ENCODE assay signal across 17 cellular contexts in the genomic region with DNA sequence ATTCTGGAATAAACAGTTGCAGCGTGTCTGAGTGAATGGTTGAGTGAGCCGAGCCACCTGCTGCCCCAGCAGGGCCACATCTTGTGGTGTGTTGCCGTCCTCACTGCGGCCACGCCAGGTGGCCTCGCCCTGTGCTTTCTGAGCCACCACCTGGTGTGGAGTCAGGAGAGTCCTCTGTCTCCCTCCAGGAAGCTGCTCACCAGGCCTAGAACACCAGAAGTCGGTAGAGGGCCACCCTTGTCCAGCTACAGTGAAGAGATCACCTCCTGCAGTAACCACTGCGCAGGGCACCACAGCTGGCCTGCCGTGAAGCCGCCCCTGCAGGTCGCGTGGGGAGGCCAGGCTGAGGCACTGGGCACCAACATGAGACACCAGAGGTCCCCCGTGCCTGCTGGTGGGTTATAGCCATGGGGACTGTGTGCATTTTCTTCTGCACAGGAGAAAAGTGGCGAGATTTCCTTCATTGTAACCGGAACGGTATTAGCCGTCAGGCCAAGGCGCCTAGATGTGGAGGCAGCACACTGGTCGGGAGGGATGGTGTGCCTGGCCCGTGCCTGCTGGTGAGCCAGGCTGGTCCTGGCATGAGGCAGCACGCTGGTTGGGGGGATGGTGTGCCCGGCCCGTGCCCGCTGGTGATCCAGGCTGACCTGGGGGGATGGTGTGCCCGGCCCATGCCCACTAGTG. TPM values are rescaled to one million over a fixed set of nuclear protein-coding genes. Genes with fewer than 3 reads are reported as not detected.
A peak's percentile ranks its signal among the peaks of the same experiment; 100 is the strongest.
DNase-seq lines count a peak whose midpoint lies in the region; ATAC-seq, FAIRE-seq and TF ChIP-seq lines count a peak whose summit lies in the region.
"Had no signal": no experiment of that assay in that cellular context is flagged by ENCODE, and none has a peak within 500 bp of the region (broad histone marks: within the 10 kb centered on the region; RNA-seq: fewer than 3 reads in every experiment).

No MANE protein-coding gene starts in this region.

- H3K9me1 ChIP-seq in K562 (ENCODE audit: control insufficient read depth, insufficient read depth, low read length) = peaks cover 7% of the 10 kb centered on the region

- no peaks in the 10 kb centered on the region for H3K27me3 ChIP-seq in HepG2 (ENCODE audit: control insufficient read depth in 1 of 2, insufficient read depth in 2 of 2, low read length in 2 of 2)
- H3K27me3 ChIP-seq in right lobe of liver = no peaks in the 10 kb centered on the region
- no peaks in the 10 kb centered on the region for H3K27me3 ChIP-seq in K562 (ENCODE audit: control insufficient read depth in 2 of 2, insufficient read depth in 2 of 2, low read length in 2 of 2)
- no peaks in the 10 kb centered on the region for H3K27me3 ChIP-seq in dorsolateral prefrontal cortex
- H3K27me3 ChIP-seq: thyroid gland had no signal

- TF ChIP-seq POLR2A in HepG2 (IDR thresholded peaks at IDR 0.05; ENCODE audit: insufficient read depth in 1 of 2, low read depth in 2 of 2, low read length in 2 of 2) (no peak), right lobe of liver (IDR thresholded peaks at IDR 0.05) (no peak), K562 (conservative IDR thresholded peaks at IDR 0.05) (no peak)

- in situ Hi-C loops in HepG2 (cut with HindIII; ENCODE audit: extremely low pct_ligation_motif_present, low pct_unique_long_range_greater_than_20kb) (no loop called here), K562 (cut with MboI) (no loop called here)

- POLR2A ChIA-PET in HepG2 (lab: Yijun Ruan, JAX) (no interaction called here), K562 (lab: Yijun Ruan, JAX) (interaction anchor here (1.1 kb wide), 1 partner anchor 12 kb away, joined by 3 read pairs; no protein-coding TSS in a partner anchor)

- WGBS in HepG2 (ENCODE audit: low lambda C conversion rate) = 90% methylated on average over 25 of the region's 25 CpGs
- 85% methylated on average over 13 of the region's 25 CpGs for WGBS in right lobe of liver (ENCODE audit: insufficient coverage, low coverage, low lambda C conversion rate, missing lambda C conversion rate)
- 76% methylated on average over 24 of the region's 25 CpGs for WGBS in K562 (ENCODE audit: insufficient coverage, low coverage, missing lambda C conversion rate)

- TF ChIP-seq EP300 in HepG2 (IDR thresholded peaks at IDR 0.05; ENCODE audit: low read depth in 2 of 2, low read length in 2 of 2) (no peak), HepG2 (CRISPR knock-in tag; IDR thresholded peaks at IDR 0.05; ENCODE audit: borderline replicate concordance) (no peak), K562 (IDR thresholded peaks at IDR 0.05; ENCODE audit: low read length) (no peak)

- H3K36me3 ChIP-seq in HepG2 (replicated peaks in 1 of 2; ENCODE audit: control insufficient read depth in 1 of 2, insufficient read depth in 2 of 2, low read length in 2 of 2) (peaks cover 8 to 20% of the 10 kb centered on the region in 2 experiments), right lobe of liver (peaks cover 0 to 22% (median under 1%) of the 10 kb centered on the region in 4 donors), K562 (ENCODE audit: control insufficient read depth, insufficient read depth, low read length) (peaks cover 34% of the 10 kb centered on the region)

- TF ChIP-seq RAD21 in HepG2 (CRISPR knock-in tag; IDR thresholded peaks at IDR 0.05) = no peak
- TF ChIP-seq RAD21 in K562 (CRISPR knock-in tag; conservative IDR thresholded peaks at IDR 0.05 in 1 of 2, IDR thresholded peaks at IDR 0.05 in 1 of 2) = no peak

- DNase-seq in HepG2 (ENCODE audit: low spot score) = no peak
- no peak for DNase-seq in right lobe of liver
- peak; percentile 71 for DNase-seq in NCI-H2171 treated with DMSO at 0.1 percent for 48 hours (lab: John Stamatoyannopoulos, UW)
- no peak for DNase-seq in K562 (ENCODE audit: extremely low read depth in 1 of 4, low spot score in 3 of 4)
- no peak for DNase-seq in dorsolateral prefrontal cortex
- DNase-seq in GF-D8 (lab: John Stamatoyannopoulos, UW) = no peak
- no peak for DNase-seq in COLO829 (ENCODE audit: low spot score)
- DNase-seq: activated CD4-positive, CD25-positive, alpha-beta regulatory T cell; activated T-cell treated with anti-CD3 and anti-CD28 coated beads, Interleukin-2, amount 50 U/mL, for 24 hours; amniotic stem cell; GOT3; hypothalamus; left ventricle myocardium inferior; naive thymus-derived CD4-positive, alpha-beta T cell; thyroid gland had no signal

- intact Hi-C loops in HepG2 (cut with micrococcal nuclease; ENCODE audit: unreplicated experiment) (no loop called here), right lobe of liver (cut with DNase I) (no loop called here), K562 (cut with micrococcal nuclease) (loop anchor here (5.0 to 10.0 kb wide), 3 partner anchors 33 to 136 kb away; a partner anchor contains a TSS), dorsolateral prefrontal cortex (cut with DNase I) (loop anchor here (5.0 to 10.0 kb wide), 5 partner anchors 33 to 244 kb away; a partner anchor contains a TSS)

- no peak for ATAC-seq in HepG2
- no peak for ATAC-seq in right lobe of liver
- ATAC-seq in K562 = no peak
- no peak for ATAC-seq in HG03439 (IDR thresholded peaks at IDR 0.05; ENCODE audit: unreplicated experiment)
- ATAC-seq: naive thymus-derived CD4-positive, alpha-beta T cell had no signal

- FAIRE-seq in HepG2 (lab: Jason Lieb, UNC) (no peak), K562 (lab: Jason Lieb, UNC) (no peak)
- FAIRE-seq: GM18507 had no signal

- H3K9ac ChIP-seq in HepG2 (ENCODE audit: insufficient read depth, low read depth, low read length) = no peak overlapping the region
- H3K9ac ChIP-seq in K562 (ENCODE audit: insufficient read depth in 1 of 2, low read depth in 2 of 2, low read length in 2 of 2) = peak overlapping the region in 1 of 2 experiments; percentile 67; a peak in 2 of 4 replicates

- H3K9me3 ChIP-seq in HepG2 (ENCODE audit: low read length) (no peaks in the 10 kb centered on the region), right lobe of liver (no peaks in the 10 kb centered on the region), K562 (replicated peaks; ENCODE audit: control insufficient read depth, insufficient read depth, low read depth, low read length) (no peaks in the 10 kb centered on the region)
- H3K9me3 ChIP-seq: left ventricle myocardium inferior, thyroid gland had no signal

- BruUV-seq in HepG2 (replicated peaks; lab: Mats Ljungman, UMichigan) = no TSS peak
- no TSS peak for BruUV-seq in K562 (replicated peaks; lab: Mats Ljungman, UMichigan)

- H3K4me1 ChIP-seq in HepG2 (ENCODE audit: insufficient read depth, low read length) = peaks cover 39% of the 10 kb centered on the region
- H3K4me1 ChIP-seq in right lobe of liver = peaks cover 0 to 2% (median 0%) of the 10 kb centered on the region in 4 donors
- peaks cover 2 to 40% of the 10 kb centered on the region in 2 experiments; a peak in 3 of 5 replicates for H3K4me1 ChIP-seq in K562 (replicated peaks in 1 of 2; ENCODE audit: control insufficient read depth in 2 of 2, insufficient read depth in 2 of 2, low read length in 2 of 2)

- CTCF ChIA-PET in HepG2 (lab: Yijun Ruan, JAX; ENCODE audit: low intra/inter-chr PET ratio, low total read pairs) = no interaction called here
- CTCF ChIA-PET in K562 (lab: Yijun Ruan, JAX; ENCODE audit: low intra/inter-chr PET ratio) = interaction anchor here (1.0 kb wide), 1 partner anchor 61 kb away, joined by 3 read pairs; no protein-coding TSS in a partner anchor

- H2AFZ ChIP-seq in HepG2 (ENCODE audit: low read length) (no peak overlapping the region), K562 (ENCODE audit: low read depth, low read length) (no peak overlapping the region)

- H4K20me1 ChIP-seq in HepG2 (ENCODE audit: insufficient read depth, low read length) (no peaks in the 10 kb centered on the region), K562 (replicated peaks; ENCODE audit: control insufficient read depth, insufficient read depth, low read length) (0 out of 2 replicates have a peak, but pooled peaks cover 6% of the 10 kb centered on the region)

- no peak overlapping the region for H3K4me3 ChIP-seq in HepG2 (replicated peaks in 1 of 3; ENCODE audit: insufficient read depth in 1 of 3, low read depth in 2 of 3, low read length in 3 of 3)
- H3K4me3 ChIP-seq in right lobe of liver = no peak overlapping the region
- H3K4me3 ChIP-seq in K562 = no peak overlapping the region
- H3K4me3 ChIP-seq in dorsolateral prefrontal cortex = no peak overlapping the region
- H3K4me3 ChIP-seq: left ventricle myocardium inferior, thyroid gland had no signal

- H3K79me2 ChIP-seq in HepG2 (ENCODE audit: insufficient read depth, low read length) (no peaks in the 10 kb centered on the region), K562 (ENCODE audit: control insufficient read depth, insufficient read depth, low read length) (no peaks in the 10 kb centered on the region)

- H3K4me2 ChIP-seq in HepG2 (ENCODE audit: low read depth, low read length) = no peak overlapping the region
- H3K4me2 ChIP-seq in K562 (ENCODE audit: insufficient read depth, low read length) = no peak overlapping the region

- TF ChIP-seq CTCF in HepG2 (CRISPR knock-in tag; IDR thresholded peaks at IDR 0.05) = peak; percentile 44
- no peak for TF ChIP-seq CTCF in right lobe of liver (IDR thresholded peaks at IDR 0.05)
- TF ChIP-seq CTCF in K562 (IDR thresholded peaks at IDR 0.05 in 2 of 3, conservative IDR thresholded peaks at IDR 0.05 in 1 of 3; ENCODE audit: insufficient read depth in 2 of 3, low read depth in 1 of 3, low read length in 3 of 3) = peak in 1 of 3 experiments; percentile 21; a peak in 1 of 6 replicates
- no peak for TF ChIP-seq CTCF in dorsolateral prefrontal cortex (IDR thresholded peaks at IDR 0.05 in 54 of 56, conservative IDR thresholded peaks at IDR 0.05 in 2 of 56; ENCODE audit: low read depth in 1 of 56, partially characterized antibody in 56 of 56)

- H3K27ac ChIP-seq in HepG2 (ENCODE audit: extremely low read length, insufficient read depth, low read length) (no peak overlapping the region), right lobe of liver (no peak overlapping the region), K562 (ENCODE audit: extremely low read depth, low read depth, low read length) (no peak overlapping the region), dorsolateral prefrontal cortex (peak overlapping the region in 4 of 59 donors; percentile 14 to 74 (median 58))
- H3K27ac ChIP-seq: thyroid gland had no signal

RNA-seq across cellular contexts. Expression of a gene that starts 28.9 kb away (rescaled TPM):
- 47.7 and 67.2 TPM in 2 replicates for total RNA-seq in HepG2 (2016; rRNA removed; fragmentation: Illumina TruSeq; extraction: Trizol)
- total RNA-seq in HepG2 (2016; cell fraction: cytosol; rRNA removed; fragmentation: Illumina TruSeq; extraction: Trizol; ENCODE audit: low read depth) = 118 and 125 TPM in 2 replicates
- 39.3 and 64.3 TPM in 2 replicates for total RNA-seq in HepG2 (2016; cell fraction: insoluble cytoplasmic fraction; rRNA removed; fragmentation: Illumina TruSeq; extraction: Trizol)
- 103 and 104 TPM in 2 replicates for total RNA-seq in HepG2 (2016; cell fraction: membrane; rRNA removed; fragmentation: Illumina TruSeq; extraction: Trizol)
- 38.8 and 51.8 TPM in 2 replicates for total RNA-seq in HepG2 (2016; cell fraction: nucleus; rRNA removed; fragmentation: Illumina TruSeq; extraction: Trizol)
- polyA plus RNA-seq in HepG2 (2011; rRNA removed) = 67.1 and 73.1 TPM in 2 replicates
- polyA plus RNA-seq in HepG2 (2011; cell fraction: cytosol; rRNA removed) = 53.2 and 56.1 TPM in 2 replicates
- 50.7 and 52.2 TPM in 2 replicates for polyA plus RNA-seq in HepG2 (2011; cell fraction: nucleus; rRNA removed)
- polyA plus RNA-seq in HepG2 (2012) = 78.2 and 88.0 TPM in 2 replicates
- polyA plus RNA-seq in HepG2 (2016; cell fraction: cytosol; fragmentation: Illumina TruSeq; extraction: Trizol; ENCODE audit: low read depth) = 38.6 and 41.3 TPM in 2 replicates
- 59.9 and 75.2 TPM in 2 replicates for polyA plus RNA-seq in HepG2 (2016; cell fraction: insoluble cytoplasmic fraction; fragmentation: Illumina TruSeq; extraction: Trizol; ENCODE audit: low read depth)
- 80.8 and 99.2 TPM in 2 replicates for polyA plus RNA-seq in HepG2 (2016; cell fraction: membrane; fragmentation: Illumina TruSeq; extraction: Trizol; ENCODE audit: low read depth)
- 80.4 and 81.2 TPM in 2 replicates for polyA plus RNA-seq in HepG2 (2016; cell fraction: nucleus; fragmentation: Illumina TruSeq; extraction: Trizol; ENCODE audit: insufficient read depth, low read depth)
- 83.4 and 116 TPM in 2 replicates for polyA minus RNA-seq in HepG2 (2011; rRNA and poly(A)+ RNA removed; ENCODE audit: low replicate concordance)
- 74.6 and 79.0 TPM in 2 replicates for polyA minus RNA-seq in HepG2 (2011; cell fraction: cytosol; rRNA and poly(A)+ RNA removed)
- polyA minus RNA-seq in HepG2 (2011; cell fraction: nucleus; rRNA and poly(A)+ RNA removed) = 55.5 and 74.1 TPM in 2 replicates
- total RNA-seq in right lobe of liver = 10 to 100 TPM; 14.1 to 20.5 (median 16.1) TPM
- total RNA-seq in K562 (2011; cell fraction: chromatin; rRNA removed; ENCODE audit: low replicate concordance) = 166 and 251 TPM in 2 replicates
- 125 and 127 TPM in 2 replicates for total RNA-seq in K562 (2011; cell fraction: nucleolus; rRNA removed)
- total RNA-seq in K562 (2011; cell fraction: nucleoplasm; rRNA removed) = 127 and 131 TPM in 2 replicates
- total RNA-seq in K562 (2014; rRNA removed) = 41.5 and 56.9 TPM in 2 replicates
- 41.2 and 44.1 TPM in 2 replicates for total RNA-seq in K562 (2014; rRNA removed; fragmentation: Illumina TruSeq; extraction: Trizol)
- total RNA-seq in K562 (2015; rRNA removed; fragmentation: Illumina TruSeq; extraction: Trizol) = 52.0 and 52.4 TPM in 2 replicates
- total RNA-seq in K562 (2021) = 86.0 and 93.2 TPM in 2 replicates
- polyA plus RNA-seq in K562 (2011; rRNA removed) = 47.2 and 52.2 TPM in 2 replicates
- polyA plus RNA-seq in K562 (2011; cell fraction: cytosol; rRNA removed) = 38.3 and 50.0 TPM in 2 replicates
- 35.3 and 49.9 TPM in 2 replicates for polyA plus RNA-seq in K562 (2011; cell fraction: nucleus; rRNA removed)
- 36.6 and 41.2 TPM in 2 replicates for polyA plus RNA-seq in K562 (2012)
- 56.1 and 65.8 TPM in 2 replicates for polyA plus RNA-seq in K562 (2014; fragmentation: Illumina TruSeq; extraction: Trizol)
- polyA plus RNA-seq in K562 (2014; fragmentation: Nextera tagmentation; extraction: Ambion mirVana) = 1 to 10 TPM; 3.0 to 4.2 TPM
- polyA plus RNA-seq in K562 (2014; rRNA removed) = 39.6 and 41.9 TPM in 2 replicates
- polyA minus RNA-seq in K562 (2011; rRNA and poly(A)+ RNA removed) = 40.7 and 56.5 TPM in 2 replicates
- polyA minus RNA-seq in K562 (2011; cell fraction: cytosol; rRNA and poly(A)+ RNA removed) = 73.7 and 76.9 TPM in 2 replicates
- polyA minus RNA-seq in K562 (2011; cell fraction: nucleus; rRNA and poly(A)+ RNA removed) = 35.9 and 60.9 TPM in 2 replicates
- 100 to 1,000 TPM in 8 of 120 experiments, 10 to 100 TPM in 112; 65.0 to 126 (median 81.9) TPM for total RNA-seq in dorsolateral prefrontal cortex

RNA-seq across cellular contexts. Expression of a gene that starts 32.1 kb away (rescaled TPM):
- total RNA-seq in HepG2 (2016; rRNA removed; fragmentation: Illumina TruSeq; extraction: Trizol) (61.1 and 69.8 TPM in 2 replicates), right lobe of liver (10 to 100 TPM in 5 of 6 experiments, 1 to 10 TPM in 1; 9.3 to 48.6 (median 21.8) TPM), K562 (2014; rRNA removed) (132 and 145 TPM in 2 replicates), K562 (2014; rRNA removed; fragmentation: Illumina TruSeq; extraction: Trizol) (101 and 104 TPM in 2 replicates), K562 (2015; rRNA removed; fragmentation: Illumina TruSeq; extraction: Trizol) (84.1 and 89.0 TPM in 2 replicates), K562 (2021) (272 and 273 TPM in 2 replicates), dorsolateral prefrontal cortex (100 to 1,000 TPM in 13 of 120 experiments, 10 to 100 TPM in 107; 56.4 to 136 (median 81.0) TPM)
- total RNA-seq in HepG2 (2016; cell fraction: cytosol; rRNA removed; fragmentation: Illumina TruSeq; extraction: Trizol; ENCODE audit: low read depth) = 34.2 and 37.8 TPM in 2 replicates
- total RNA-seq in HepG2 (2016; cell fraction: insoluble cytoplasmic fraction; rRNA removed; fragmentation: Illumina TruSeq; extraction: Trizol) = 63.6 and 70.0 TPM in 2 replicates
- 62.0 and 64.0 TPM in 2 replicates for total RNA-seq in HepG2 (2016; cell fraction: membrane; rRNA removed; fragmentation: Illumina TruSeq; extraction: Trizol)
- total RNA-seq in HepG2 (2016; cell fraction: nucleus; rRNA removed; fragmentation: Illumina TruSeq; extraction: Trizol) = 32.3 and 41.4 TPM in 2 replicates
- polyA plus RNA-seq in HepG2 (2011; rRNA removed) (137 and 144 TPM in 2 replicates), K562 (2011; rRNA removed) (396 and 423 TPM in 2 replicates), K562 (2014; fragmentation: Illumina TruSeq; extraction: Trizol) (218 and 257 TPM in 2 replicates), K562 (2014; fragmentation: Nextera tagmentation; extraction: Ambion mirVana) (100 to 1,000 TPM in 1 of 2 experiments, 10 to 100 TPM in 1; 60.4 to 114 TPM), K562 (2014; rRNA removed) (250 and 261 TPM in 2 replicates)
- polyA plus RNA-seq in HepG2 (2011; cell fraction: cytosol; rRNA removed) = 155 and 177 TPM in 2 replicates
- polyA plus RNA-seq in HepG2 (2011; cell fraction: nucleus; rRNA removed) = 165 and 174 TPM in 2 replicates
- 79.6 and 111 TPM in 2 replicates for polyA plus RNA-seq in HepG2 (2012)
- polyA plus RNA-seq in HepG2 (2016; cell fraction: cytosol; fragmentation: Illumina TruSeq; extraction: Trizol; ENCODE audit: low read depth) = 46.7 and 48.3 TPM in 2 replicates
- 78.0 and 81.9 TPM in 2 replicates for polyA plus RNA-seq in HepG2 (2016; cell fraction: insoluble cytoplasmic fraction; fragmentation: Illumina TruSeq; extraction: Trizol; ENCODE audit: low read depth)
- polyA plus RNA-seq in HepG2 (2016; cell fraction: membrane; fragmentation: Illumina TruSeq; extraction: Trizol; ENCODE audit: low read depth) = 47.5 and 59.5 TPM in 2 replicates
- polyA plus RNA-seq in HepG2 (2016; cell fraction: nucleus; fragmentation: Illumina TruSeq; extraction: Trizol; ENCODE audit: insufficient read depth, low read depth) = 89.0 and 97.4 TPM in 2 replicates
- 42.5 and 59.2 TPM in 2 replicates for polyA minus RNA-seq in HepG2 (2011; rRNA and poly(A)+ RNA removed; ENCODE audit: low replicate concordance)
- 31.3 and 38.9 TPM in 2 replicates for polyA minus RNA-seq in HepG2 (2011; cell fraction: cytosol; rRNA and poly(A)+ RNA removed)
- polyA minus RNA-seq in HepG2 (2011; cell fraction: nucleus; rRNA and poly(A)+ RNA removed) = 31.5 and 44.4 TPM in 2 replicates
- 547 and 619 TPM in 2 replicates for total RNA-seq in K562 (2011; cell fraction: chromatin; rRNA removed; ENCODE audit: low replicate concordance)
- total RNA-seq in K562 (2011; cell fraction: nucleolus; rRNA removed) = 271 and 284 TPM in 2 replicates
- 322 TPM in 2 replicates for total RNA-seq in K562 (2011; cell fraction: nucleoplasm; rRNA removed)
- 406 and 485 TPM in 2 replicates for polyA plus RNA-seq in K562 (2011; cell fraction: cytosol; rRNA removed)
- 513 and 551 TPM in 2 replicates for polyA plus RNA-seq in K562 (2011; cell fraction: nucleus; rRNA removed)
- polyA plus RNA-seq in K562 (2012) = 317 and 446 TPM in 2 replicates
- polyA minus RNA-seq in K562 (2011; rRNA and poly(A)+ RNA removed) = 234 and 254 TPM in 2 replicates
- 143 and 160 TPM in 2 replicates for polyA minus RNA-seq in K562 (2011; cell fraction: cytosol; rRNA and poly(A)+ RNA removed)
- polyA minus RNA-seq in K562 (2011; cell fraction: nucleus; rRNA and poly(A)+ RNA removed) = 73.8 and 104 TPM in 2 replicates

RNA-seq across cellular contexts. Expression of a gene that starts 40.1 kb away (rescaled TPM):
- total RNA-seq in HepG2 (2016; rRNA removed; fragmentation: Illumina TruSeq; extraction: Trizol) = 27.1 and 43.4 TPM in 2 replicates
- total RNA-seq in HepG2 (2016; cell fraction: cytosol; rRNA removed; fragmentation: Illumina TruSeq; extraction: Trizol; ENCODE audit: low read depth) = 72.9 and 78.4 TPM in 2 replicates
- total RNA-seq in HepG2 (2016; cell fraction: insoluble cytoplasmic fraction; rRNA removed; fragmentation: Illumina TruSeq; extraction: Trizol) = 23.7 and 43.2 TPM in 2 replicates
- total RNA-seq in HepG2 (2016; cell fraction: membrane; rRNA removed; fragmentation: Illumina TruSeq; extraction: Trizol) = 74.7 and 83.2 TPM in 2 replicates
- total RNA-seq in HepG2 (2016; cell fraction: nucleus; rRNA removed; fragmentation: Illumina TruSeq; extraction: Trizol) = 38.5 and 40.4 TPM in 2 replicates
- polyA plus RNA-seq in HepG2 (2011; rRNA removed) = 44.1 and 56.8 TPM in 2 replicates
- polyA plus RNA-seq in HepG2 (2011; cell fraction: cytosol; rRNA removed) = 43.1 and 61.0 TPM in 2 replicates
- 170 and 187 TPM in 2 replicates for polyA plus RNA-seq in HepG2 (2011; cell fraction: nucleus; rRNA removed)
- polyA plus RNA-seq in HepG2 (2012) = 22.9 and 33.5 TPM in 2 replicates
- 7.9 and 8.6 TPM in 2 replicates for polyA plus RNA-seq in HepG2 (2016; cell fraction: cytosol; fragmentation: Illumina TruSeq; extraction: Trizol; ENCODE audit: low read depth)
- 17.6 and 23.7 TPM in 2 replicates for polyA plus RNA-seq in HepG2 (2016; cell fraction: insoluble cytoplasmic fraction; fragmentation: Illumina TruSeq; extraction: Trizol; ENCODE audit: low read depth)
- 13.1 and 13.7 TPM in 2 replicates for polyA plus RNA-seq in HepG2 (2016; cell fraction: membrane; fragmentation: Illumina TruSeq; extraction: Trizol; ENCODE audit: low read depth)
- 99.7 and 100 TPM in 2 replicates for polyA plus RNA-seq in HepG2 (2016; cell fraction: nucleus; fragmentation: Illumina TruSeq; extraction: Trizol; ENCODE audit: insufficient read depth, low read depth)
- 44.8 and 70.0 TPM in 2 replicates for polyA minus RNA-seq in HepG2 (2011; rRNA and poly(A)+ RNA removed; ENCODE audit: low replicate concordance)
- 34.6 and 36.4 TPM in 2 replicates for polyA minus RNA-seq in HepG2 (2011; cell fraction: cytosol; rRNA and poly(A)+ RNA removed)
- polyA minus RNA-seq in HepG2 (2011; cell fraction: nucleus; rRNA and poly(A)+ RNA removed) = 46.0 and 49.1 TPM in 2 replicates
- total RNA-seq in right lobe of liver = 10 to 100 TPM; 29.4 to 82.4 (median 46.4) TPM
- 155 and 369 TPM in 2 replicates for total RNA-seq in K562 (2011; cell fraction: chromatin; rRNA removed; ENCODE audit: low replicate concordance)
- 226 and 254 TPM in 2 replicates for total RNA-seq in K562 (2011; cell fraction: nucleolus; rRNA removed)
- total RNA-seq in K562 (2011; cell fraction: nucleoplasm; rRNA removed) = 195 and 197 TPM in 2 replicates
- total RNA-seq in K562 (2014; rRNA removed) = 51.8 and 54.5 TPM in 2 replicates
- 29.5 and 35.8 TPM in 2 replicates for total RNA-seq in K562 (2014; rRNA removed; fragmentation: Illumina TruSeq; extraction: Trizol)
- total RNA-seq in K562 (2015; rRNA removed; fragmentation: Illumina TruSeq; extraction: Trizol) = 47.8 and 50.1 TPM in 2 replicates
- 71.4 and 71.8 TPM in 2 replicates for total RNA-seq in K562 (2021)
- polyA plus RNA-seq in K562 (2011; rRNA removed) = 49.9 TPM in 2 replicates
- polyA plus RNA-seq in K562 (2011; cell fraction: cytosol; rRNA removed) = 58.3 and 104 TPM in 2 replicates
- polyA plus RNA-seq in K562 (2011; cell fraction: nucleus; rRNA removed) = 149 and 242 TPM in 2 replicates
- 74.7 and 93.3 TPM in 2 replicates for polyA plus RNA-seq in K562 (2012)
- 68.5 and 74.8 TPM in 2 replicates for polyA plus RNA-seq in K562 (2014; fragmentation: Illumina TruSeq; extraction: Trizol)
- polyA plus RNA-seq in K562 (2014; fragmentation: Nextera tagmentation; extraction: Ambion mirVana) = 1 to 10 TPM; 1.3 to 3.8 TPM
- 64.3 and 64.8 TPM in 2 replicates for polyA plus RNA-seq in K562 (2014; rRNA removed)
- polyA minus RNA-seq in K562 (2011; rRNA and poly(A)+ RNA removed) = 17.2 and 36.1 TPM in 2 replicates
- polyA minus RNA-seq in K562 (2011; cell fraction: cytosol; rRNA and poly(A)+ RNA removed) = 32.9 and 43.7 TPM in 2 replicates
- 56.5 and 68.9 TPM in 2 replicates for polyA minus RNA-seq in K562 (2011; cell fraction: nucleus; rRNA and poly(A)+ RNA removed)
- 100 to 1,000 TPM in 8 of 120 experiments, 10 to 100 TPM in 112; 40.3 to 149 (median 70.2) TPM for total RNA-seq in dorsolateral prefrontal cortex

Comparison
In these comparisons a context has a peak if more than half of its experiments do, and no peak if none do; other contexts are left out.
1. intact Hi-C loops: an anchor here in K562 (5.0 to 10.0 kb wide) and dorsolateral prefrontal cortex (5.0 to 10.0 kb wide); none called in HepG2 and right lobe of liver.